Comparison of ENCODE assay signal across 8 cellular contexts in the genomic region with DNA sequence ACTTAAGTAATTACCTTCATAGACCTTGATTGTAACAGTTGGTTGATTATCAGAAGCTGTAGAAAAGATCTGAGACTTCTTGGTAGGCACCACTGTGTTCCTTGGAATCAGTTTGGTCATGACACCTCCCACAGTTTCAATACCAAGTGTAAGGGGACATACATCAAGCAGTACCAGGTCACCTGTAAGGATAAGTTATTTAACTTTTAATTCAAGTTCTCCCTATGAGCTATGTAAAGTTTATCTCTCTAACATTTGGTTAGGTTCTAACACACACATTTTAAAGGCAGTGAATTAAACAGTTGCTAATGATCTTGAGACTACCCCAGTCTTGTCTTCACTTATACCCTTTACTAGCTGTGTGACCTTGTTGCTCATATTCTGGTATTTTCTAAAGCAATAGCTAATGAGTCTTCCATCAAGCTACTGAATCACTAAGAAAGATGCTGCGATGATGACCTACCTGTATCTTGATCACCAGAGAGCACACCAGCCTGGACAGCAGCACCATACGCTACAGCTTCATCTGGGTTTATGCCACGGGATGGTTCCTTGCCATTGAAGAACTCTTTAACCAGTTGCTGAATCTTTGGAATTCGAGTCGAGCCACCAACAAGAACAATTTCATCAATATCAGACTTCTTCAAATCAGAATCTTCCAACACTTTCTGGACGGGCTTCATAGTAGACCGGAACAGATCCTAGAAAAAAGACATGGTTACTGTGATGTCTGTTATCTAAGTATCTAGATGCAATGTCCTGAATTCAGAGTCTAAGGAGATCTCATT. TPM values are rescaled to one million over a fixed set of nuclear protein-coding genes. Genes with fewer than 3 reads are reported as not detected.
DNase-seq lines count a peak whose midpoint lies in the region; ATAC-seq and TF ChIP-seq lines count a peak whose summit lies in the region.

No MANE protein-coding gene starts in this region.

- H3K9ac ChIP-seq in ES-I3 (ENCODE audit: low read depth, low read length) = peak overlapping the region; percentile 5; the same call in 1 of the 2 replicates

- no peak for TF ChIP-seq EP300 in gastroesophageal sphincter (IDR thresholded peaks at IDR 0.05)

- no peak for ATAC-seq in gastroesophageal sphincter

- peaks cover 17% of the 10 kb centered on the region for H3K27me3 Mint-ChIP-seq in endothelial cell (ENCODE audit: unreplicated experiment)

- peaks cover 62% of the 10 kb centered on the region for H4K20me1 ChIP-seq in osteoblast (ENCODE audit: insufficient read depth, low read length)

- no peak for TF ChIP-seq CTCF in Peyer's patch (IDR thresholded peaks at IDR 0.05)
- no peak for TF ChIP-seq CTCF in endothelial cell (IDR thresholded peaks at IDR 0.05; ENCODE audit: unreplicated experiment)
- no peak for TF ChIP-seq CTCF in osteoblast (IDR thresholded peaks at IDR 0.05; ENCODE audit: extremely low read depth, low read depth, low read length)
- no peak for TF ChIP-seq CTCF in gastroesophageal sphincter (IDR thresholded peaks at IDR 0.05)

- no peak overlapping the region for H2AFZ ChIP-seq in osteoblast (ENCODE audit: low read length)

- H3K4me1 ChIP-seq in ES-I3 (ENCODE audit: insufficient read depth, low read length) (peaks cover 8% of the 10 kb centered on the region), Peyer's patch (peaks cover 5 to 54% (median 17%) of the 10 kb centered on the region in 4 donors), osteoblast (ENCODE audit: insufficient read depth, low read length) (peaks cover 49% of the 10 kb centered on the region), gastroesophageal sphincter (peaks cover 2 to 66% (median 33%) of the 10 kb centered on the region in 3 donors)

- H3K4me3 ChIP-seq in Peyer's patch = peak overlapping the region in 3 of 4 donors; percentile 2 to 98 (median 81)
- peak overlapping the region; percentile 93 for H3K4me3 ChIP-seq in osteoblast (ENCODE audit: insufficient read depth, low read length)
- H3K4me3 ChIP-seq in gastroesophageal sphincter = peak overlapping the region in 1 of 2 donors; percentile 91

- TF ChIP-seq POLR2A in Peyer's patch (IDR thresholded peaks at IDR 0.05) (no peak), gastroesophageal sphincter (IDR thresholded peaks at IDR 0.05) (no peak)

- H3K27me3 ChIP-seq in Peyer's patch (no peaks in the 10 kb centered on the region), osteoblast (ENCODE audit: insufficient read depth, low read length) (no peaks in the 10 kb centered on the region), gastroesophageal sphincter (no peaks in the 10 kb centered on the region)

- H3K4me2 ChIP-seq in osteoblast (ENCODE audit: insufficient read depth, low read length) = peak overlapping the region; percentile 79

- peaks cover 46% of the 10 kb centered on the region for H3K36me3 Mint-ChIP-seq in endothelial cell (ENCODE audit: low read depth, unreplicated experiment)

- H3K36me3 ChIP-seq in ES-I3 (ENCODE audit: insufficient read depth, low read length) (peaks cover 40% of the 10 kb centered on the region), Peyer's patch (peaks cover 0 to 49% (median 3%) of the 10 kb centered on the region in 3 donors), osteoblast (ENCODE audit: insufficient read depth, low read length) (peaks cover 59% of the 10 kb centered on the region), gastroesophageal sphincter (peaks cover 0 to 62% of the 10 kb centered on the region in 2 donors)

- H3K9me3 ChIP-seq in ES-I3 (ENCODE audit: control insufficient read depth, insufficient read depth, low read length) = no peaks in the 10 kb centered on the region
- no peaks in the 10 kb centered on the region for H3K9me3 ChIP-seq in Peyer's patch
- H3K9me3 ChIP-seq in osteoblast (ENCODE audit: low read depth, low read length) = no peaks in the 10 kb centered on the region
- no peaks in the 10 kb centered on the region for H3K9me3 ChIP-seq in gastroesophageal sphincter

- peaks cover 49% of the 10 kb centered on the region for H3K4me1 Mint-ChIP-seq in endothelial cell (ENCODE audit: unreplicated experiment)

- H3K9me3 Mint-ChIP-seq in endothelial cell (ENCODE audit: unreplicated experiment) = no peaks in the 10 kb centered on the region

- 81 to 87% methylated on average over 6 to 7 of the region's 7 CpGs for WGBS in gastroesophageal sphincter (ENCODE audit: low coverage in 1 of 2), 2 donors

- DNase-seq in Peyer's patch (no peak), endothelial cell (ENCODE audit: low spot score) (no peak), osteoblast (ENCODE audit: insufficient read length, low spot score, missing footprints) (no peak), SHP77 treated with DMSO at 0.1 percent for 48 hours (lab: John Stamatoyannopoulos, UW) (no peak), NOMO-1 (lab: John Stamatoyannopoulos, UW; ENCODE audit: unreplicated experiment in 2 of 2) (no peak), foreskin melanocyte (no peak)

- peaks cover 66% of the 10 kb centered on the region for H3K79me2 ChIP-seq in osteoblast (ENCODE audit: insufficient read depth, low read length)

- H3K4me3 Mint-ChIP-seq in endothelial cell (ENCODE audit: unreplicated experiment) = peak overlapping the region; percentile 98

- no peak overlapping the region for H3K27ac Mint-ChIP-seq in endothelial cell (ENCODE audit: unreplicated experiment)

- no peak overlapping the region for H3K27ac ChIP-seq in Peyer's patch
- peak overlapping the region; percentile 20 for H3K27ac ChIP-seq in osteoblast (ENCODE audit: low read depth, low read length)
- H3K27ac ChIP-seq in gastroesophageal sphincter = peak overlapping the region in 1 of 4 donors; percentile 6

RNA-seq across cellular contexts. Expression of gene HSPA5, which starts 2.8 kb away (rescaled TPM):
- 100 to 1,000 TPM in 1 of 4 donors, 10 to 100 TPM in 3; 65.6 to 136 (median 86.0) TPM for total RNA-seq in Peyer's patch
- total RNA-seq in endothelial cell (ENCODE audit: unreplicated experiment) = 260 TPM
- total RNA-seq in osteoblast = 101 and 121 TPM in 2 replicates
- 10 to 100 TPM; 53.7 to 88.5 (median 81.5) TPM for total RNA-seq in gastroesophageal sphincter

RNA-seq across cellular contexts. Expression of gene GAPVD1, which starts 23.3 kb away (rescaled TPM):
- total RNA-seq in Peyer's patch = 10 to 100 TPM; 43.6 to 80.9 (median 65.6) TPM
- total RNA-seq in endothelial cell (ENCODE audit: unreplicated experiment) = 37.9 TPM
- total RNA-seq in osteoblast = 74.0 and 80.3 TPM in 2 replicates
- 10 to 100 TPM; 41.2 to 61.4 (median 48.6) TPM for total RNA-seq in gastroesophageal sphincter

RNA-seq across cellular contexts. Expression of gene RABEPK, which starts 38.0 kb away (rescaled TPM):
- total RNA-seq in Peyer's patch (1 to 10 TPM; 6.3 to 9.2 (median 7.7) TPM), endothelial cell (ENCODE audit: unreplicated experiment) (8.5 TPM), osteoblast (28.6 and 30.6 TPM in 2 replicates), gastroesophageal sphincter (10 to 100 TPM; 10.9 to 16.5 (median 13.4) TPM)

RNA-seq across cellular contexts. Expression of gene PPP6C, which starts 48.7 kb away (rescaled TPM):
- total RNA-seq in Peyer's patch (10 to 100 TPM; 15.5 to 29.9 (median 20.0) TPM), endothelial cell (ENCODE audit: unreplicated experiment) (46.0 TPM), osteoblast (36.5 and 40.9 TPM in 2 replicates), gastroesophageal sphincter (10 to 100 TPM; 28.5 to 49.9 (median 38.0) TPM)
